Comparison of ENCODE assay signal across 10 cellular contexts in genomic region chr1:43566382-43567035, GRCh38. TPM values are rescaled to one million over a fixed set of nuclear protein-coding genes. Genes with fewer than 3 reads are reported as not detected.
DNase-seq lines count a peak whose midpoint lies in the region; ATAC-seq and TF ChIP-seq lines count a peak whose summit lies in the region.
"Had no signal": no experiment of that assay in that cellular context is flagged by ENCODE, and none has a peak within 500 bp of the region (broad histone marks: within the 10 kb centered on the region; RNA-seq: fewer than 3 reads in every experiment).

No MANE protein-coding gene starts in this region.

- intact Hi-C loops in lower lobe of right lung (cut with DNase I): no loop called here

- no peak overlapping the region for H3K27ac Mint-ChIP-seq in activated naive CD8-positive, alpha-beta T cell

- TF ChIP-seq CTCF in lower lobe of right lung (IDR thresholded peaks at IDR 0.05): no peak
- TF ChIP-seq CTCF in thoracic aorta (IDR thresholded peaks at IDR 0.05): no peak

- peak overlapping the region; percentile 58 for H3K4me3 ChIP-seq in lower lobe of right lung
- peak overlapping the region; percentile 79 for H3K4me3 ChIP-seq in thoracic aorta
- H3K4me3 ChIP-seq: MG63 had no signal

- no peaks in the 10 kb centered on the region for H3K36me3 Mint-ChIP-seq in activated T-cell treated with anti-CD3 and anti-CD28 coated beads, Interleukin-2, amount 50 U/mL, for 4 hours (ENCODE audit: insufficient read depth)
- H3K36me3 Mint-ChIP-seq in activated naive CD8-positive, alpha-beta T cell: no peaks in the 10 kb centered on the region

- H3K27ac ChIP-seq in lower lobe of right lung (no peak overlapping the region), thoracic aorta (no peak overlapping the region)
- H3K27ac ChIP-seq: SJSA1 had no signal

- no peak for DNase-seq in activated T-cell treated with anti-CD3 and anti-CD28 coated beads, Interleukin-2, amount 50 U/mL, for 4 hours
- DNase-seq in activated T-cell treated with anti-CD3 and anti-CD28 coated beads, Interleukin-2, amount 50 U/mL, for 48 hours: no peak
- DNase-seq in lower lobe of right lung (no peak), thoracic aorta (ENCODE audit: low spot score) (no peak), mucosa of gallbladder (ENCODE audit: low spot score) (no peak)
- DNase-seq: MG63 had no signal

- H3K36me3 ChIP-seq in lower lobe of right lung (peaks cover 8% of the 10 kb centered on the region), thoracic aorta (peaks cover 6% of the 10 kb centered on the region)
- H3K36me3 ChIP-seq: MG63, SJSA1 had no signal

- no peaks in the 10 kb centered on the region for H3K9me3 ChIP-seq in lower lobe of right lung
- no peaks in the 10 kb centered on the region for H3K9me3 ChIP-seq in thoracic aorta
- H3K9me3 ChIP-seq: MG63, SJSA1 had no signal

- H3K4me1 ChIP-seq in lower lobe of right lung: peaks cover 32% of the 10 kb centered on the region
- H3K4me1 ChIP-seq in thoracic aorta (ENCODE audit: control insufficient read depth in 1 of 2, low read depth in 2 of 2): peaks cover 14 to 26% of the 10 kb centered on the region in 2 donors

- H3K4me1 Mint-ChIP-seq in activated T-cell treated with anti-CD3 and anti-CD28 coated beads, Interleukin-2, amount 50 U/mL, for 4 hours (ENCODE audit: low read depth): peaks cover 4% of the 10 kb centered on the region
- peaks cover 5% of the 10 kb centered on the region for H3K4me1 Mint-ChIP-seq in activated naive CD8-positive, alpha-beta T cell (ENCODE audit: low read depth)

- no peaks in the 10 kb centered on the region for H3K9me3 Mint-ChIP-seq in activated T-cell treated with anti-CD3 and anti-CD28 coated beads, Interleukin-2, amount 50 U/mL, for 4 hours
- no peaks in the 10 kb centered on the region for H3K9me3 Mint-ChIP-seq in activated naive CD8-positive, alpha-beta T cell (ENCODE audit: low read depth)

- H3K27me3 ChIP-seq in lower lobe of right lung (ENCODE audit: low read depth): no peaks in the 10 kb centered on the region
- no peaks in the 10 kb centered on the region for H3K27me3 ChIP-seq in thoracic aorta (replicated peaks; ENCODE audit: insufficient read depth)
- H3K27me3 ChIP-seq: MG63, SJSA1 had no signal

- peaks cover 4% of the 10 kb centered on the region for H3K27me3 Mint-ChIP-seq in activated T-cell treated with anti-CD3 and anti-CD28 coated beads, Interleukin-2, amount 50 U/mL, for 4 hours (ENCODE audit: low read depth)
- peaks cover 4% of the 10 kb centered on the region for H3K27me3 Mint-ChIP-seq in activated naive CD8-positive, alpha-beta T cell

- peak overlapping the region; percentile 63 for H3K4me3 Mint-ChIP-seq in activated T-cell treated with anti-CD3 and anti-CD28 coated beads, Interleukin-2, amount 50 U/mL, for 4 hours
- peak overlapping the region; percentile 68 for H3K4me3 Mint-ChIP-seq in activated naive CD8-positive, alpha-beta T cell

- ATAC-seq in activated T-cell treated with anti-CD3 and anti-CD28 coated beads, Interleukin-2, amount 50 U/mL, for 4 hours: no peak
- no peak for ATAC-seq in lower lobe of right lung
- no peak for ATAC-seq in thoracic aorta (ENCODE audit: insufficient number of reproducible peaks, low FRiP score, low read depth)
- no peak for ATAC-seq in GM21515 (IDR thresholded peaks at IDR 0.05; ENCODE audit: unreplicated experiment)
- no peak for ATAC-seq in GM21737 (IDR thresholded peaks at IDR 0.05; ENCODE audit: unreplicated experiment)

RNA-seq across cellular contexts. Expression of gene PTPRF, which starts 35.8 kb away (rescaled TPM):
- total RNA-seq in activated T-cell treated with anti-CD3 and anti-CD28 coated beads, Interleukin-2, amount 50 U/mL, for 4 hours: under 1 TPM; 0.86 to 0.95 (median 0.92) TPM
- 176 TPM for total RNA-seq in lower lobe of right lung
- total RNA-seq in thoracic aorta: 10 to 100 TPM; 43.9 to 55.1 TPM
- 478 TPM for total RNA-seq in mucosa of gallbladder

Comparison
In these comparisons a context has a peak if more than half of its experiments do, and no peak if none do; other contexts are left out.
1. RNA of gene PTPRF, which starts 35.8 kb away (total RNA-seq): 478 TPM in mucosa of gallbladder (single experiment), 176 TPM in lower lobe of right lung (single experiment) and 43.9 to 55.1 TPM in thoracic aorta; 0.86 to 0.95 TPM in activated T-cell treated with anti-CD3 and anti-CD28 coated beads, Interleukin-2, amount 50 U/mL, for 4 hours; every median in the first group is over 10 times any median in the second.